21 cellular contexts compared by ENCODE assay signal in genomic region chr2:112791693-112792230, GRCh38. TPM values are rescaled to one million over a fixed set of nuclear protein-coding genes. Genes with fewer than 3 reads are reported as not detected.
"Had no signal": no experiment of that assay in that cellular context is flagged by ENCODE, and none has a peak within 500 bp of the region (broad histone marks: within the 10 kb centered on the region; RNA-seq: fewer than 3 reads in every experiment).

No MANE protein-coding gene starts in this region.

- H3K4me2 ChIP-seq: KMS-11 had no signal

- H3K27me3 ChIP-seq: SJSA1 had no signal

- H3K4me3 ChIP-seq: SJSA1, SK-N-MC had no signal

- DNase-seq: Kasumi-1, MM.1S, NCI-H1092 treated with DMSO at 0.1 percent for 48 hours, NCI-H1436, NCI-H187, NCI-H2029, NCI-H2081 treated with DMSO at 0.1 percent for 48 hours, NCI-H2171, NCI-H226, NCI-H446, NCI-H510A, NCI-H524 treated with DMSO at 0.1 percent for 48 hours, NCI-H774, Right ventricle myocardium superior, SIG-M5 had no signal

- H3K9ac ChIP-seq: KMS-11 had no signal

- H3K36me3 ChIP-seq: SJSA1 had no signal

- ATAC-seq: Panc1 had no signal

- H3K27ac ChIP-seq: KMS-11, SJSA1, SK-N-MC had no signal

RNA-seq across cellular contexts. Expression of gene IL1A, which starts 7.5 kb away (rescaled TPM):
- total RNA-seq: HT-29, Right ventricle myocardium superior had no signal

RNA-seq across cellular contexts. Expression of gene IL1B, which starts 44.8 kb away (rescaled TPM):
- total RNA-seq: T-helper 1 cell treated with Interleukin-12 subunit alpha and Interleukin-12 subunit beta and Interleukin-4 antibody, amounts not matched to agents 30 ng/mL and 1 ng/mL, for 36 hours had no signal
